In the genomic region with DNA sequence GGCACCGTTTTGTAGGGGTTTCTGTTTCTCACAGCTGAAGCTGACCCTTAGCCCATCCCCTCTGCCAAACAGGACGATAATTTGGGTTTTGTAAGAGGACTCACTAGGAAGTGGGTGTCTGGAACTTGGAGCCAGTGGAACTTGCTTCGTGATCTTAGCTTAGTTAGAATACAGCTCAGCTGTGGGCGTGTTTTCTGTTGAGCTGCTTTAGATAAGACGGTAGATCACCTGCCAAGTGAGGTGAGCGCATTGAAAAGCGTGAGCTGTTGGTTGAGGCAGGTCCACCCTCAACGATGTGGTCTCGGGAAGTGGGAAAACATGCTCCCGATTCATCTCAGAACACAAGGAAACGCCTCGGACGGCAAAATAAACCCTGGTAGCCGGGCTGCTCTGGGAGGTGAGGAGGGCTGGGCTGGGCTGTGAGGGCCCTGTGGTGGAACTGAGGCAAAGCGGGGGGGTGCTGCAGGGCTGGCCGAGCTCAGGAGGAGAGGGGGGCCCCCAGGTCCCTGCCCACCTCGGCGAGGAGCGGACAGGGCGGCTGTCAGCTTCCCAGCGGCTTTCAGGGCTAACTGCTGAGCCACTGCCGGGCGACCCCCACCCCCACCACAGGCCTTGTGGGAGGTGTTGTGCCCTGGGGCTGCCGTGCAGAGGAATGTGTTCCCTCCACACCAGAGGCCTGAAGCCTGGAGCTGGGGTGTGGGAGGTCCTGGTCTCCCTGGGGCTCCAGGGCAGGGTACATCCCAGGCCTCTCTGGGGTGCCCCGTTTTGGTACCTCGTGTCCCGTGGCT, we compare ENCODE assay signal across 20 cellular contexts. TPM values are rescaled to one million over a fixed set of nuclear protein-coding genes. Genes with fewer than 3 reads are reported as not detected.
DNase-seq lines count a peak whose midpoint lies in the region; ATAC-seq and TF ChIP-seq lines count a peak whose summit lies in the region.
"Had no signal": no experiment of that assay in that cellular context is flagged by ENCODE, and none has a peak within 500 bp of the region (broad histone marks: within the 10 kb centered on the region; RNA-seq: fewer than 3 reads in every experiment).

No MANE protein-coding gene starts in this region.

- H3K9me3 Mint-ChIP-seq in GM23338: no peaks in the 10 kb centered on the region
- H3K9me3 Mint-ChIP-seq: mesothelial cell of epicardium, WTC11 had no signal

- peaks cover 3% of the 10 kb centered on the region for H3K79me1 ChIP-seq in neuronal stem cell (ENCODE audit: low read depth, low read length)

- no CpG with 5 or more reads among the region's 27 CpGs for WGBS in neuronal stem cell (ENCODE audit: extremely low coverage in 2 of 2, insufficient read length in 2 of 2, insufficient replicate concordance in 1 of 2), 2 donors
- WGBS in esophagus squamous epithelium, 2 donors: 37 to 55% methylated on average over 11 to 16 of the region's 27 CpGs

- peak overlapping the region; percentile 21 for H3K14ac ChIP-seq in neuronal stem cell (ENCODE audit: low read length)

- intact Hi-C loops in Right ventricle myocardium superior (cut with DNase I): no loop called here
- intact Hi-C loops in Right ventricle myocardium inferior (cut with DNase I): no loop called here
- intact Hi-C loops in esophagus squamous epithelium (cut with DNase I): no loop called here

- no peak overlapping the region for H3K9ac ChIP-seq in neuronal stem cell (ENCODE audit: low read depth, low read length, poor library complexity)

- no peak overlapping the region for H2BK12ac ChIP-seq in neuronal stem cell (ENCODE audit: low read length)

- no peak overlapping the region for H2BK15ac ChIP-seq in neuronal stem cell (ENCODE audit: low read length)

- peaks cover 6% of the 10 kb centered on the region; the same call in 2 of the 3 replicates for H3K4me1 Mint-ChIP-seq in GM23338

- no peak overlapping the region for H2BK120ac ChIP-seq in neuronal stem cell (ENCODE audit: low read depth, low read length)

- H2AFZ ChIP-seq in GM23338: no peak overlapping the region
- H2AFZ ChIP-seq in neuronal stem cell (ENCODE audit: low read length): no peak overlapping the region

- peaks cover 19% of the 10 kb centered on the region for H3K27me3 Mint-ChIP-seq in GM23338 (ENCODE audit: insufficient read depth, low read depth, poor library complexity)

- H3K36me3 ChIP-seq in GM23338 (ENCODE audit: insufficient read depth) (no peaks in the 10 kb centered on the region), WERI-Rb-1 (no peaks in the 10 kb centered on the region), neuronal stem cell (replicated peaks in 1 of 2; ENCODE audit: control insufficient read depth in 2 of 2, insufficient read depth in 2 of 2, low read length in 2 of 2) (no peaks in the 10 kb centered on the region), esophagus squamous epithelium (no peaks in the 10 kb centered on the region)
- H3K36me3 ChIP-seq: brain microvascular endothelial cell, colonic mucosa, HAP-1, tibial nerve had no signal

- H3K27ac Mint-ChIP-seq in GM23338: no peak overlapping the region
- H3K27ac Mint-ChIP-seq: mesothelial cell of epicardium, WTC11 had no signal

- TF ChIP-seq POLR2A in esophagus squamous epithelium (IDR thresholded peaks at IDR 0.05): no peak

- H3K4me2 ChIP-seq in GM23338 (no peak overlapping the region), neuronal stem cell (ENCODE audit: insufficient read depth, low read length, poor library complexity, severe bottlenecking) (no peak overlapping the region)

- no peaks in the 10 kb centered on the region for H3K79me2 ChIP-seq in GM23338 (replicated peaks; ENCODE audit: insufficient read depth)

- no peak overlapping the region for H4K8ac ChIP-seq in neuronal stem cell (ENCODE audit: low read depth, low read length)

- no peak overlapping the region for H3K27ac ChIP-seq in GM23338 (ENCODE audit: low read depth)
- H3K27ac ChIP-seq in WERI-Rb-1: no peak overlapping the region; the same call in 1 of the 2 replicates
- no peak overlapping the region for H3K27ac ChIP-seq in neuronal stem cell (replicated peaks; ENCODE audit: low read length)
- no peak overlapping the region for H3K27ac ChIP-seq in esophagus squamous epithelium
- H3K27ac ChIP-seq: brain microvascular endothelial cell, colonic mucosa, tibial nerve had no signal

- no peaks in the 10 kb centered on the region for H3K27me3 ChIP-seq in GM23338 (ENCODE audit: insufficient read depth)
- H3K27me3 ChIP-seq in WERI-Rb-1 (ENCODE audit: insufficient read depth, low read depth, severe bottlenecking): no peaks in the 10 kb centered on the region
- peaks cover 0 to 67% (median 0%) of the 10 kb centered on the region in 3 experiments for H3K27me3 ChIP-seq in neuronal stem cell (ENCODE audit: control insufficient read depth in 3 of 3, insufficient read depth in 3 of 3, low read depth in 1 of 3, low read length in 3 of 3)
- peaks cover 0 to 100% (median 5%) of the 10 kb centered on the region in 4 donors for H3K27me3 ChIP-seq in esophagus squamous epithelium
- H3K27me3 ChIP-seq: colonic mucosa had no signal

- H4K91ac ChIP-seq in neuronal stem cell (ENCODE audit: low read depth, low read length, poor library complexity): no peak overlapping the region

- no peak overlapping the region for H3K4me3 Mint-ChIP-seq in GM23338
- H3K4me3 Mint-ChIP-seq: mesothelial cell of epicardium, WTC11 had no signal

- ATAC-seq in Right ventricle myocardium superior (ENCODE audit: poor library complexity) (no peak), Right ventricle myocardium inferior (no peak), GM23338 (peak; percentile 12; the same call in 2 of the 3 replicates), GM18517 (IDR thresholded peaks at IDR 0.05; ENCODE audit: unreplicated experiment) (no peak), GM19397 (IDR thresholded peaks at IDR 0.05; ENCODE audit: unreplicated experiment) (no peak)
- ATAC-seq: WTC11 had no signal

- H3K36me3 Mint-ChIP-seq in GM23338 (ENCODE audit: low read depth): no peaks in the 10 kb centered on the region
- H3K36me3 Mint-ChIP-seq: CD4-positive, alpha-beta memory T cell; mesothelial cell of epicardium; WTC11 had no signal

- H3K9me2 ChIP-seq in GM23338 (ENCODE audit: insufficient read depth): no peaks in the 10 kb centered on the region

- no peaks in the 10 kb centered on the region for H3F3A ChIP-seq in GM23338 (replicated peaks; ENCODE audit: low read depth)

- peak overlapping the region; percentile 83 for H3K18ac ChIP-seq in neuronal stem cell (ENCODE audit: low read length)

- H2BK5ac ChIP-seq in neuronal stem cell (ENCODE audit: low read length): no peak overlapping the region

- H4K20me1 ChIP-seq in GM23338 (replicated peaks; ENCODE audit: insufficient read depth): no peaks in the 10 kb centered on the region; the same call in 1 of the 2 replicates

- H3K4me1 ChIP-seq in GM23338 (ENCODE audit: insufficient read depth) (no peaks in the 10 kb centered on the region), neuronal stem cell (ENCODE audit: control insufficient read depth in 2 of 2, insufficient read depth in 1 of 2, low read depth in 1 of 2, low read length in 2 of 2) (peaks cover 4 to 11% of the 10 kb centered on the region in 2 donors), esophagus squamous epithelium (peaks cover 0 to 34% (median 0%) of the 10 kb centered on the region in 3 donors)
- H3K4me1 ChIP-seq: colonic mucosa, HAP-1 had no signal

- DNase-seq in Right ventricle myocardium superior (peak; percentile 19), Right ventricle myocardium inferior (ENCODE audit: missing footprints) (no peak), GM23338 (ENCODE audit: low spot score) (no peak), WERI-Rb-1 (peak; percentile 57), neuronal stem cell (ENCODE audit: low spot score) (no peak), esophagus squamous epithelium (lab: John Stamatoyannopoulos, UW) (no peak)
- DNase-seq: activated CD8-positive, alpha-beta memory T cell treated with anti-CD3 and anti-CD28 coated beads for 24 hours; brain microvascular endothelial cell; colonic mucosa; GF-D8; NCI-H1105 treated with DMSO at 0.1 percent for 48 hours; NCI-H526; stimulated activated naive CD4-positive, alpha-beta T cell treated with Interleukin-2 at 50 U/mL for 16 hours had no signal

- TF ChIP-seq CTCF in GM23338 (conservative IDR thresholded peaks at IDR 0.05; ENCODE audit: low read depth in 2 of 2): no peak
- TF ChIP-seq CTCF in WERI-Rb-1 (IDR thresholded peaks at IDR 0.05; ENCODE audit: low read depth, low read length): no peak
- no peak for TF ChIP-seq CTCF in esophagus squamous epithelium (IDR thresholded peaks at IDR 0.05)

- no peak overlapping the region for H3K4ac ChIP-seq in neuronal stem cell (ENCODE audit: low read length)

- no peak overlapping the region for H3K23ac ChIP-seq in neuronal stem cell (ENCODE audit: low read depth, low read length, poor library complexity)

- H3K4me3 ChIP-seq in GM23338 (no peak overlapping the region), WERI-Rb-1 (ENCODE audit: low read depth, low read length) (no peak overlapping the region), neuronal stem cell (ENCODE audit: low read length in 2 of 2) (no peak overlapping the region), esophagus squamous epithelium (no peak overlapping the region)
- H3K4me3 ChIP-seq: colonic mucosa, HAP-1, tibial nerve had no signal

- H3K9me3 ChIP-seq in WERI-Rb-1 (ENCODE audit: severe bottlenecking) (no peaks in the 10 kb centered on the region), neuronal stem cell (replicated peaks in 1 of 2; ENCODE audit: control insufficient read depth in 2 of 2, insufficient read depth in 1 of 2, low read depth in 1 of 2, low read length in 2 of 2) (peaks cover 0 to 2% of the 10 kb centered on the region in 2 donors), esophagus squamous epithelium (no peaks in the 10 kb centered on the region)
- H3K9me3 ChIP-seq: colonic mucosa, HAP-1 had no signal

- H2AK5ac ChIP-seq in neuronal stem cell (ENCODE audit: low read depth, low read length): peak overlapping the region; percentile 39

TF ChIP-seq in GM23338, 12 proteins besides CTCF, POLR2A, EP300 and RAD21 (continues in another document):
- TF ChIP-seq POLR2AphosphoS5 (IDR thresholded peaks at IDR 0.05; ENCODE audit: low read depth): no peak

RNA-seq across cellular contexts. Expression of a gene that starts 30.6 kb away (rescaled TPM):
- 9.5 TPM for total RNA-seq in Right ventricle myocardium superior
- 9.2 TPM for total RNA-seq in Right ventricle myocardium inferior
- 32.7 and 42.4 TPM in 2 replicates for total RNA-seq in GM23338 (2014; rRNA removed; shearing (Covaris generic))
- polyA plus RNA-seq in GM23338 (2016; fragmentation: Nextera tagmentation; extraction: Ambion mirVana): 54.7 and 58.5 TPM in 2 replicates
- polyA plus RNA-seq in neuronal stem cell (2013, experiment 1 of 2): 24.2 TPM
- polyA plus RNA-seq in neuronal stem cell (2013, experiment 2 of 2): 24.1 TPM
- 10 to 100 TPM in 3 of 4 donors, 1 to 10 TPM in 1; 9.6 to 12.1 (median 11.1) TPM for total RNA-seq in esophagus squamous epithelium

RNA-seq across cellular contexts. Expression of a gene that starts 30.8 kb away (rescaled TPM):
- total RNA-seq in Right ventricle myocardium superior (10.3 TPM), Right ventricle myocardium inferior (10.4 TPM), esophagus squamous epithelium (10 to 100 TPM in 2 of 4 donors, 1 to 10 TPM in 2; 8.9 to 15.3 (median 11.0) TPM)
- 18.3 and 19.3 TPM in 2 replicates for total RNA-seq in GM23338 (2014; rRNA removed; shearing (Covaris generic))
- 12.4 and 13.0 TPM in 2 replicates for polyA plus RNA-seq in GM23338 (2016; fragmentation: Nextera tagmentation; extraction: Ambion mirVana)
- 8.5 TPM for polyA plus RNA-seq in neuronal stem cell (2013, experiment 1 of 2)
- 8.6 TPM for polyA plus RNA-seq in neuronal stem cell (2013, experiment 2 of 2)

Comparison
In these comparisons a context has a peak if more than half of its experiments do, and no peak if none do; other contexts are left out.
1. DNase-seq: peak in Right ventricle myocardium superior (single experiment) and WERI-Rb-1 (single experiment); none in Right ventricle myocardium inferior (single experiment), GM23338 (single experiment), neuronal stem cell (single experiment) and esophagus squamous epithelium (single experiment).